Comparison of ENCODE assay signal across 1 cellular context in the genomic region with DNA sequence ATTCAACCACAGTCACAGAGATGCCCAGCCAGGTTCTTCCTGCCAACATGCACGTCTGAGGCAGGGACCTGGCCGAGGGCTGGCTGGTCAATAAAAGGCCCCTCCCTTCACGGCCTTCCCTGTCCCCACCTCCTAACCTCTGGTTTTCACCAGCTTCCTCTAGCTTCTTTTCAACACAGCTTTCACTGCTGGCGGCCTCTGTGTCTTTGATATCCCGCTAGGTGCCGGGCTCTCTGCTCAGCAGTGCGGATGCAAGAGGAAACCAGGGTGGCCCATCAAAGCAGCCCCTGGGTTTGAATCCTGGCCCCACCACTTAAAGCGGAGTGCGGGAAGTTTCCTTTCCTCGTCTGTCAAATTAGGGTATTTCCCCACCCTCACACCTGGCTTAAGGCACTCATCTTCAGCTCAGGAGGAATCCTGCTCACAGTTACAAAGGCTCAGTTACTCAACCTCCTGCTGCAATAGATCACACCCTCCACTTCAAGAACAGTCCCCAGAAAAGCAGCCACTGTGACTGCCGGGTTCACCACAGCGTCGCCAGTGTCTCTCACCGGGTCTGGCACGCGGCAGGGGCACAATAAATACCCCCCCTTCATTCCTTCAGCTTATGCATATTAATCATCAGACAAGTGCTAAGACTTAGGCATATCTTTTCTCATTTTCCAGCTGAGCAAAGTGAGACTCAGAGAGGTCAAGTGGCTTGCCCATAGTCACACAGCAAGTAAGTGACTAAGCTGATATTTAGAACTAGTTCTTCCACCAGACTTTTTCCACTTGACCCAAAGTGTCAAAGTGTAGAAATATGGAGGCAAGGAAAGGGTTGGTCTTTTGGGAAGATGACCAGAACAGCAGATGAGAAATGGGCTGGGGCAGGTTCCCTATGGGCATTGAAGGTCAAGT.
A peak's percentile ranks its signal among the peaks of the same experiment; 100 is the strongest.
TF ChIP-seq lines count a peak whose summit lies in the region.

No MANE protein-coding gene starts in this region.

TF ChIP-seq in GM12878, 131 proteins besides CTCF, POLR2A, EP300 and RAD21 (continued from another document):
- TF ChIP-seq, protein P1, sequence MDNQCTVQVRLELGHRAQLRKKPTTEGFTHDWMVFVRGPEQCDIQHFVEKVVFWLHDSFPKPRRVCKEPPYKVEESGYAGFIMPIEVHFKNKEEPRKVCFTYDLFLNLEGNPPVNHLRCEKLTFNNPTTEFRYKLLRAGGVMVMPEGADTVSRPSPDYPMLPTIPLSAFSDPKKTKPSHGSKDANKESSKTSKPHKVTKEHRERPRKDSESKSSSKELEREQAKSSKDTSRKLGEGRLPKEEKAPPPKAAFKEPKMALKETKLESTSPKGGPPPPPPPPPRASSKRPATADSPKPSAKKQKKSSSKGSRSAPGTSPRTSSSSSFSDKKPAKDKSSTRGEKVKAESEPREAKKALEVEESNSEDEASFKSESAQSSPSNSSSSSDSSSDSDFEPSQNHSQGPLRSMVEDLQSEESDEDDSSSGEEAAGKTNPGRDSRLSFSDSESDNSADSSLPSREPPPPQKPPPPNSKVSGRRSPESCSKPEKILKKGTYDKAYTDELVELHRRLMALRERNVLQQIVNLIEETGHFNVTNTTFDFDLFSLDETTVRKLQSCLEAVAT (IDR thresholded peaks at IDR 0.05): no peak
- TF ChIP-seq ZBED1 (IDR thresholded peaks at IDR 0.05; ENCODE audit: borderline replicate concordance): no peak
- TF ChIP-seq YY1 (IDR thresholded peaks at IDR 0.05; ENCODE audit: low read depth, low read length): 0 out of 2 replicates have a peak, but pooled peaks have one; percentile 6
- no peak for TF ChIP-seq SPI1 (IDR thresholded peaks at IDR 0.05; ENCODE audit: borderline replicate concordance, insufficient read depth, low read depth, low read length)
- peak; percentile 90 for TF ChIP-seq NFXL1 (IDR thresholded peaks at IDR 0.05; ENCODE audit: borderline replicate concordance)
- no peak for TF ChIP-seq SMC3 (IDR thresholded peaks at IDR 0.05; ENCODE audit: borderline replicate concordance, low read length)
- TF ChIP-seq PML (IDR thresholded peaks at IDR 0.05; ENCODE audit: low read length): no peak
- peak in 1 of 2 experiments; percentile 75; a peak in 2 of 3 replicates for TF ChIP-seq EGR1 (IDR thresholded peaks at IDR 0.05; ENCODE audit: borderline replicate concordance in 1 of 2, low read depth in 2 of 2, low read length in 2 of 2)
- TF ChIP-seq CHD2 (IDR thresholded peaks at IDR 0.05; ENCODE audit: borderline replicate concordance, low read depth, low read length): no peak
- TF ChIP-seq, protein P2, sequence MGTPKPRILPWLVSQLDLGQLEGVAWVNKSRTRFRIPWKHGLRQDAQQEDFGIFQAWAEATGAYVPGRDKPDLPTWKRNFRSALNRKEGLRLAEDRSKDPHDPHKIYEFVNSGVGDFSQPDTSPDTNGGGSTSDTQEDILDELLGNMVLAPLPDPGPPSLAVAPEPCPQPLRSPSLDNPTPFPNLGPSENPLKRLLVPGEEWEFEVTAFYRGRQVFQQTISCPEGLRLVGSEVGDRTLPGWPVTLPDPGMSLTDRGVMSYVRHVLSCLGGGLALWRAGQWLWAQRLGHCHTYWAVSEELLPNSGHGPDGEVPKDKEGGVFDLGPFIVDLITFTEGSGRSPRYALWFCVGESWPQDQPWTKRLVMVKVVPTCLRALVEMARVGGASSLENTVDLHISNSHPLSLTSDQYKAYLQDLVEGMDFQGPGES (IDR thresholded peaks at IDR 0.05): no peak
- TF ChIP-seq BMI1 (IDR thresholded peaks at IDR 0.05; ENCODE audit: borderline replicate concordance): no peak
- TF ChIP-seq NBN (IDR thresholded peaks at IDR 0.05): 0 out of 2 replicates have a peak, but pooled peaks have one; percentile 40
- peak; percentile 55 to 64; a peak in 2 of 4 replicates for TF ChIP-seq BHLHE40 (IDR thresholded peaks at IDR 0.05; ENCODE audit: borderline replicate concordance in 1 of 2, low read depth in 2 of 2, low read length in 1 of 2)
- no peak for TF ChIP-seq MEF2B (IDR thresholded peaks at IDR 0.05; ENCODE audit: partially characterized antibody, poor library complexity, severe bottlenecking)
- TF ChIP-seq, protein P3, sequence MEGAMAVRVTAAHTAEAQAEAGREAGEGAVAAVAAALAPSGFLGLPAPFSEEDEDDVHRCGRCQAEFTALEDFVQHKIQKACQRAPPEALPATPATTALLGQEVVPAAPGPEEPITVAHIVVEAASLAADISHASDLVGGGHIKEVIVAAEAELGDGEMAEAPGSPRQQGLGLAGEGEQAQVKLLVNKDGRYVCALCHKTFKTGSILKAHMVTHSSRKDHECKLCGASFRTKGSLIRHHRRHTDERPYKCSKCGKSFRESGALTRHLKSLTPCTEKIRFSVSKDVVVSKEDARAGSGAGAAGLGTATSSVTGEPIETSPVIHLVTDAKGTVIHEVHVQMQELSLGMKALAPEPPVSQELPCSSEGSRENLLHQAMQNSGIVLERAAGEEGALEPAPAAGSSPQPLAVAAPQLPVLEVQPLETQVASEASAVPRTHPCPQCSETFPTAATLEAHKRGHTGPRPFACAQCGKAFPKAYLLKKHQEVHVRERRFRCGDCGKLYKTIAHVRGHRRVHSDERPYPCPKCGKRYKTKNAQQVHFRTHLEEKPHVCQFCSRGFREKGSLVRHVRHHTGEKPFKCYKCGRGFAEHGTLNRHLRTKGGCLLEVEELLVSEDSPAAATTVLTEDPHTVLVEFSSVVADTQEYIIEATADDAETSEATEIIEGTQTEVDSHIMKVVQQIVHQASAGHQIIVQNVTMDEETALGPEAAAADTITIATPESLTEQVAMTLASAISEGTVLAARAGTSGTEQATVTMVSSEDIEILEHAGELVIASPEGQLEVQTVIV (IDR thresholded peaks at IDR 0.05; ENCODE audit: borderline replicate concordance, partially characterized antibody): no peak
- no peak for TF ChIP-seq SMAD5 (IDR thresholded peaks at IDR 0.05; ENCODE audit: low read depth)
- TF ChIP-seq SIN3A (IDR thresholded peaks at IDR 0.05; ENCODE audit: low read depth, low read length): no peak
- TF ChIP-seq PAX8 (IDR thresholded peaks at IDR 0.05): no peak
- TF ChIP-seq KAT2A (conservative IDR thresholded peaks at IDR 0.05; ENCODE audit: control insufficient read depth, low read depth, low read length): no peak
- TF ChIP-seq TCF7 (IDR thresholded peaks at IDR 0.05; ENCODE audit: borderline replicate concordance): no peak
- TF ChIP-seq GATAD2B (conservative IDR thresholded peaks at IDR 0.05; ENCODE audit: low read depth): no peak
- TF ChIP-seq TCF3 (IDR thresholded peaks at IDR 0.05; ENCODE audit: borderline replicate concordance, insufficient read depth, low read depth, low read length): no peak
- TF ChIP-seq, protein P4, sequence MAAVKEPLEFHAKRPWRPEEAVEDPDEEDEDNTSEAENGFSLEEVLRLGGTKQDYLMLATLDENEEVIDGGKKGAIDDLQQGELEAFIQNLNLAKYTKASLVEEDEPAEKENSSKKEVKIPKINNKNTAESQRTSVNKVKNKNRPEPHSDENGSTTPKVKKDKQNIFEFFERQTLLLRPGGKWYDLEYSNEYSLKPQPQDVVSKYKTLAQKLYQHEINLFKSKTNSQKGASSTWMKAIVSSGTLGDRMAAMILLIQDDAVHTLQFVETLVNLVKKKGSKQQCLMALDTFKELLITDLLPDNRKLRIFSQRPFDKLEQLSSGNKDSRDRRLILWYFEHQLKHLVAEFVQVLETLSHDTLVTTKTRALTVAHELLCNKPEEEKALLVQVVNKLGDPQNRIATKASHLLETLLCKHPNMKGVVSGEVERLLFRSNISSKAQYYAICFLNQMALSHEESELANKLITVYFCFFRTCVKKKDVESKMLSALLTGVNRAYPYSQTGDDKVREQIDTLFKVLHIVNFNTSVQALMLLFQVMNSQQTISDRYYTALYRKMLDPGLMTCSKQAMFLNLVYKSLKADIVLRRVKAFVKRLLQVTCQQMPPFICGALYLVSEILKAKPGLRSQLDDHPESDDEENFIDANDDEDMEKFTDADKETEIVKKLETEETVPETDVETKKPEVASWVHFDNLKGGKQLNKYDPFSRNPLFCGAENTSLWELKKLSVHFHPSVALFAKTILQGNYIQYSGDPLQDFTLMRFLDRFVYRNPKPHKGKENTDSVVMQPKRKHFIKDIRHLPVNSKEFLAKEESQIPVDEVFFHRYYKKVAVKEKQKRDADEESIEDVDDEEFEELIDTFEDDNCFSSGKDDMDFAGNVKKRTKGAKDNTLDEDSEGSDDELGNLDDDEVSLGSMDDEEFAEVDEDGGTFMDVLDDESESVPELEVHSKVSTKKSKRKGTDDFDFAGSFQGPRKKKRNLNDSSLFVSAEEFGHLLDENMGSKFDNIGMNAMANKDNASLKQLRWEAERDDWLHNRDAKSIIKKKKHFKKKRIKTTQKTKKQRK (IDR thresholded peaks at IDR 0.05; ENCODE audit: low read depth, low read length): no peak
- TF ChIP-seq CHD1 (IDR thresholded peaks at IDR 0.05; ENCODE audit: low read depth, low read length): no peak
